Comparison of ENCODE assay signal across 13 cellular contexts in genomic region chr13:73521291-73521626, GRCh38.
DNase-seq lines count a peak whose midpoint lies in the region; ATAC-seq and TF ChIP-seq lines count a peak whose summit lies in the region.
"Had no signal": no experiment of that assay in that cellular context is flagged by ENCODE, and none has a peak within 500 bp of the region (broad histone marks: within the 10 kb centered on the region; RNA-seq: fewer than 3 reads in every experiment).

No MANE protein-coding gene starts in this region.

- H3K36me3 ChIP-seq in mucosa of stomach (ENCODE audit: control insufficient read depth, insufficient read depth, low read length): no peaks in the 10 kb centered on the region
- no peaks in the 10 kb centered on the region for H3K36me3 ChIP-seq in GM23248 (ENCODE audit: low read depth)

- H4K20me1 ChIP-seq in GM23248 (ENCODE audit: insufficient read depth): no peaks in the 10 kb centered on the region

- ATAC-seq in HG03342 (IDR thresholded peaks at IDR 0.05; ENCODE audit: unreplicated experiment): peak; percentile 56
- ATAC-seq in activated CD8-positive, alpha-beta T cell treated with anti-CD3 and anti-CD28 coated beads, Interleukin-2, amount 10 ng/mL, durations not matched to agents 7 days and 5 days: peak; percentile 97
- ATAC-seq in stimulated activated naive B cell treated with anti-CD40 and anti-IgM and Interleukin-4, amounts not matched to agents 10 μg/mL and 1 μg/mL and 100 μg/mL, for 72 hours (replicated peaks): no peak

- H3K9me3 ChIP-seq in mucosa of stomach (ENCODE audit: control insufficient read depth, low read length): no peaks in the 10 kb centered on the region
- H3K9me3 ChIP-seq in GM23248 (ENCODE audit: low read depth): no peaks in the 10 kb centered on the region

- CTCF ChIA-PET in activated CD8-positive, alpha-beta T cell treated with anti-CD3 and anti-CD28 coated beads, Interleukin-2, amount 10 ng/mL, durations not matched to agents 7 days and 5 days (lab: Charles Lee): interaction anchor here (0.7 kb wide), 1 partner anchor 190 kb away, joined by 3 read pairs; no protein-coding TSS in a partner anchor
- CTCF ChIA-PET in GM10248 (lab: Yijun Ruan, JAX): no interaction called here

- TF ChIP-seq CTCF in GM10248 (IDR thresholded peaks at IDR 0.05; ENCODE audit: control extremely low read depth, extremely low read depth, low read depth, missing control alignments): no peak

- peak overlapping the region; percentile 74 for H3K4me3 Mint-ChIP-seq in activated CD8-positive, alpha-beta T cell treated with anti-CD3 and anti-CD28 coated beads, Interleukin-2, amount 10 ng/mL, durations not matched to agents 7 days and 5 days
- no peak overlapping the region for H3K4me3 Mint-ChIP-seq in stimulated activated naive B cell treated with anti-CD40 and anti-IgM and Interleukin-4, amounts not matched to agents 10 μg/mL and 1 μg/mL and 100 μg/mL, for 72 hours

- H3K4me3 ChIP-seq in mucosa of stomach (ENCODE audit: low read length) (no peak overlapping the region), GM23248 (no peak overlapping the region)

- H3K4me2 ChIP-seq in GM23248 (ENCODE audit: unreplicated experiment): no peak overlapping the region
- H3K4me2 ChIP-seq: KMS-11 had no signal

- H3K9me2 ChIP-seq in GM23248 (ENCODE audit: insufficient read depth): no peaks in the 10 kb centered on the region

- H3K9me3 Mint-ChIP-seq in activated CD8-positive, alpha-beta T cell treated with anti-CD3 and anti-CD28 coated beads, Interleukin-2, amount 10 ng/mL, durations not matched to agents 7 days and 5 days (ENCODE audit: insufficient read depth): no peaks in the 10 kb centered on the region
- H3K9me3 Mint-ChIP-seq in stimulated activated naive B cell treated with anti-CD40 and anti-IgM and Interleukin-4, amounts not matched to agents 10 μg/mL and 1 μg/mL and 100 μg/mL, for 72 hours: no peaks in the 10 kb centered on the region

- no peak overlapping the region for H3K27ac ChIP-seq in GM23248
- H3K27ac ChIP-seq: 22Rv1, KMS-11 had no signal

- H3K27ac Mint-ChIP-seq in activated CD8-positive, alpha-beta T cell treated with anti-CD3 and anti-CD28 coated beads, Interleukin-2, amount 10 ng/mL, durations not matched to agents 7 days and 5 days: peak overlapping the region; percentile 86
- H3K27ac Mint-ChIP-seq in stimulated activated naive B cell treated with anti-CD40 and anti-IgM and Interleukin-4, amounts not matched to agents 10 μg/mL and 1 μg/mL and 100 μg/mL, for 72 hours: no peak overlapping the region

- DNase-seq in DMS153 (lab: John Stamatoyannopoulos, UW) (peak; percentile 3), DMS153 treated with DMSO at 0.1 percent for 48 hours (lab: John Stamatoyannopoulos, UW; ENCODE audit: unreplicated experiment) (no peak), GM23248 (no peak), GM10248 (ENCODE audit: extremely low spot score) (no peak)
- DNase-seq in activated CD8-positive, alpha-beta T cell treated with anti-CD3 and anti-CD28 coated beads, Interleukin-2, amount 10 ng/mL, durations not matched to agents 7 days and 5 days: peak; percentile 40
- DNase-seq in stimulated activated naive B cell treated with anti-CD40 and anti-IgM and Interleukin-4, amounts not matched to agents 10 μg/mL and 1 μg/mL and 100 μg/mL, for 72 hours: no peak
- DNase-seq: foreskin fibroblast, islet precursor cell, NCI-H446 treated with DMSO at 0.1 percent for 48 hours had no signal

- WGBS in GM23248 (ENCODE audit: low coverage in 1 of 2, low lambda C conversion rate in 2 of 2, missing lambda C conversion rate in 2 of 2), 2 experiments: 20 to 21% methylated on average over 2 of the region's 2 CpGs

- H3K36me3 Mint-ChIP-seq in activated CD8-positive, alpha-beta T cell treated with anti-CD3 and anti-CD28 coated beads, Interleukin-2, amount 10 ng/mL, durations not matched to agents 7 days and 5 days (ENCODE audit: low read depth): no peaks in the 10 kb centered on the region
- no peaks in the 10 kb centered on the region for H3K36me3 Mint-ChIP-seq in stimulated activated naive B cell treated with anti-CD40 and anti-IgM and Interleukin-4, amounts not matched to agents 10 μg/mL and 1 μg/mL and 100 μg/mL, for 72 hours

- in situ Hi-C loops in GM23248 (cut with MboI): no loop called here

- H3K4me1 ChIP-seq in mucosa of stomach (ENCODE audit: control insufficient read depth, insufficient read depth, low read length): no peaks in the 10 kb centered on the region
- H3K4me1 ChIP-seq in GM23248 (ENCODE audit: insufficient read depth): no peaks in the 10 kb centered on the region

- H2AFZ ChIP-seq in GM23248: no peak overlapping the region

- H3K79me2 ChIP-seq in GM23248 (ENCODE audit: insufficient read depth): no peaks in the 10 kb centered on the region

- peaks cover 20% of the 10 kb centered on the region for H3K4me1 Mint-ChIP-seq in activated CD8-positive, alpha-beta T cell treated with anti-CD3 and anti-CD28 coated beads, Interleukin-2, amount 10 ng/mL, durations not matched to agents 7 days and 5 days (ENCODE audit: low read depth)
- no peaks in the 10 kb centered on the region for H3K4me1 Mint-ChIP-seq in stimulated activated naive B cell treated with anti-CD40 and anti-IgM and Interleukin-4, amounts not matched to agents 10 μg/mL and 1 μg/mL and 100 μg/mL, for 72 hours

- H3F3A ChIP-seq in GM23248 (ENCODE audit: insufficient read depth): no peaks in the 10 kb centered on the region

- H3K9ac ChIP-seq in mucosa of stomach (ENCODE audit: low read length) (peak overlapping the region; percentile 29), GM23248 (no peak overlapping the region)
- H3K9ac ChIP-seq: KMS-11 had no signal

- H3K27me3 ChIP-seq in mucosa of stomach (ENCODE audit: control insufficient read depth, insufficient read depth, low read length) (no peaks in the 10 kb centered on the region), GM23248 (replicated peaks; ENCODE audit: insufficient read depth) (no peaks in the 10 kb centered on the region; the same call in 1 of the 2 replicates)

- POLR2A ChIA-PET in activated CD8-positive, alpha-beta T cell treated with anti-CD3 and anti-CD28 coated beads, Interleukin-2, amount 10 ng/mL, durations not matched to agents 7 days and 5 days (lab: Charles Lee): no interaction called here
- POLR2A ChIA-PET in GM10248 (lab: Yijun Ruan, JAX): no interaction called here

- H3K27me3 Mint-ChIP-seq in activated CD8-positive, alpha-beta T cell treated with anti-CD3 and anti-CD28 coated beads, Interleukin-2, amount 10 ng/mL, durations not matched to agents 7 days and 5 days (ENCODE audit: low read depth): no peaks in the 10 kb centered on the region
- H3K27me3 Mint-ChIP-seq in stimulated activated naive B cell treated with anti-CD40 and anti-IgM and Interleukin-4, amounts not matched to agents 10 μg/mL and 1 μg/mL and 100 μg/mL, for 72 hours: no peaks in the 10 kb centered on the region

Comparison
In these comparisons a context has a peak if more than half of its experiments do, and no peak if none do; other contexts are left out.
1. DNase-seq: peak in DMS153 (single experiment) and activated CD8-positive, alpha-beta T cell treated with anti-CD3 and anti-CD28 coated beads, Interleukin-2, amount 10 ng/mL, durations not matched to agents 7 days and 5 days (single experiment); none in DMS153 treated with DMSO at 0.1 percent for 48 hours (single experiment), stimulated activated naive B cell treated with anti-CD40 and anti-IgM and Interleukin-4, amounts not matched to agents 10 μg/mL and 1 μg/mL and 100 μg/mL, for 72 hours (single experiment), GM23248 (single experiment) and GM10248 (single experiment).
2. ATAC-seq: peak in HG03342 (single experiment) and activated CD8-positive, alpha-beta T cell treated with anti-CD3 and anti-CD28 coated beads, Interleukin-2, amount 10 ng/mL, durations not matched to agents 7 days and 5 days (single experiment); none in stimulated activated naive B cell treated with anti-CD40 and anti-IgM and Interleukin-4, amounts not matched to agents 10 μg/mL and 1 μg/mL and 100 μg/mL, for 72 hours (0 of 2).